9 cellular contexts compared by ENCODE assay signal in genomic region chr1:115679141-115679611, GRCh38. TPM values are rescaled to one million over a fixed set of nuclear protein-coding genes. Genes with fewer than 3 reads are reported as not detected.
DNase-seq lines count a peak whose midpoint lies in the region; ATAC-seq and TF ChIP-seq lines count a peak whose summit lies in the region.
"Had no signal": no experiment of that assay in that cellular context is flagged by ENCODE, and none has a peak within 500 bp of the region (broad histone marks: within the 10 kb centered on the region; RNA-seq: fewer than 3 reads in every experiment).

No MANE protein-coding gene starts in this region.

- ATAC-seq in RWPE2 (ENCODE audit: low read depth) (peak; percentile 95), foreskin keratinocyte (peak; percentile 72), sciatic nerve (peak; percentile 93), HG02798 (IDR thresholded peaks at IDR 0.05; ENCODE audit: poor library complexity, unreplicated experiment) (no peak)

- no peak overlapping the region for H3K4me3 ChIP-seq in RWPE2 (ENCODE audit: severe bottlenecking)
- H3K4me3 ChIP-seq: Peyer's patch had no signal

- no peaks in the 10 kb centered on the region for H3K27me3 ChIP-seq in RWPE2 (ENCODE audit: insufficient read depth, poor library complexity, severe bottlenecking)
- no peaks in the 10 kb centered on the region for H3K27me3 ChIP-seq in foreskin keratinocyte
- H3K27me3 ChIP-seq: Peyer's patch had no signal

- H3K4me1 ChIP-seq in RWPE2 (ENCODE audit: insufficient read depth, poor library complexity, severe bottlenecking) (peaks cover 12% of the 10 kb centered on the region), foreskin keratinocyte (peaks cover 21% of the 10 kb centered on the region)
- H3K4me1 ChIP-seq: Peyer's patch had no signal

- DNase-seq in ELF-1 (ENCODE audit: low read depth, low spot score) (peak; percentile 42), RWPE2 (ENCODE audit: low spot score) (no peak), foreskin keratinocyte (peak in 1 of 2 donors; percentile 77), sciatic nerve (ENCODE audit: low spot score) (peak; percentile 67), T-helper 1 cell (no peak), NCI-H187 treated with DMSO at 0.1 percent for 48 hours (lab: John Stamatoyannopoulos, UW) (no peak)
- no peak for DNase-seq in stimulated activated CD4-positive, alpha-beta T cell treated with anti-CD3 and anti-CD28 coated beads, Interleukin-12 subunit alpha, Interleukin-12 subunit beta, amount 100 ng/mL, for 4 hours
- DNase-seq: Peyer's patch had no signal

- intact Hi-C loops in sciatic nerve (cut with DNase I) = no loop called here

- no peaks in the 10 kb centered on the region for H3K9me3 ChIP-seq in RWPE2 (ENCODE audit: severe bottlenecking)
- H3K9me3 ChIP-seq: Peyer's patch had no signal

- peaks cover 13% of the 10 kb centered on the region for H3K36me3 ChIP-seq in RWPE2 (ENCODE audit: low read depth)

- no peak for TF ChIP-seq CTCF in RWPE2 (IDR thresholded peaks at IDR 0.05; ENCODE audit: poor library complexity, severe bottlenecking)
- no peak for TF ChIP-seq CTCF in foreskin keratinocyte (conservative IDR thresholded peaks at IDR 0.05)

- H3K27ac ChIP-seq in RWPE2 (ENCODE audit: poor library complexity, severe bottlenecking) = peak overlapping the region; percentile 11
- H3K27ac ChIP-seq in foreskin keratinocyte = no peak overlapping the region

RNA-seq across cellular contexts. Expression of gene VANGL1, which starts 37.4 kb away (rescaled TPM):
- total RNA-seq in foreskin keratinocyte = 29.6 and 30.0 TPM in 2 replicates
- polyA plus RNA-seq in foreskin keratinocyte = 6.3 and 7.7 TPM in 2 replicates
- total RNA-seq in sciatic nerve = 9.5 TPM

Comparison
In these comparisons a context has a peak if more than half of its experiments do, and no peak if none do; other contexts are left out.
1. DNase-seq: peak in ELF-1 (single experiment) and sciatic nerve (single experiment); none in RWPE2 (single experiment), T-helper 1 cell (0 of 5), NCI-H187 treated with DMSO at 0.1 percent for 48 hours (single experiment) and stimulated activated CD4-positive, alpha-beta T cell treated with anti-CD3 and anti-CD28 coated beads, Interleukin-12 subunit alpha, Interleukin-12 subunit beta, amount 100 ng/mL, for 4 hours (single experiment).